1 cellular context compared by ENCODE assay signal in the genomic region with DNA sequence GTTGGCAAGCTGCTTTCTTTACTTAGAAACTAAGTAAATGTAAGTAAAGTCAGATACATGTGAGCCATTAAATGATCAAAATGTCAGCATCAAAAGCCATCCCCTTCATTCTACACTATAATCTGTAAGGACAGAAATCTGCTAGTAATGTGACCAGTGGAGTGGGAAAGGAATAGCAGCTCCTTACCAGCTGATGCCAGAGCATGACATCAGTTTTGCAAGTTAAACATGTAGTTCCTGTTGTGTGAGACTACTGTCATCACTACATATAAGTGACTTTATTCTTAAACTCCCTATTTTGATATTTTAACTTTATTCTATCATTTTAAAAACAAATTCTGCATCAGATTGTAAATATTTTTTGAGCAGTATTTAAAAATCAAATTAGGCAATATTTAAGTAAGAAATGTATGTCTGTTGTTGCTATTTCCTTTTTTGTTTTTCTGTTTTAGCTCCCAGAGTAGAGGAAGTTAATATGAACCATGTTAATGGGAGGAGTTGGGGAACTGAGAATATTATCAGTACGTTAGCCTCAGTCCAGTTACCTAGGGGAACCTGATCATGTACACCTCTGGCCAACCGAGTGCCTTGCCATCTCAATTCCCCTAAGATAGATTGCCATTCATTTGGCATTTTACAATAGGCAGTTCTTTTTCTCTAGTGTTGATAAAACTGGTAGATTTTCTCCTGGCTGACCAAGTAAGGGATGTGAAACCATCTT.
TF ChIP-seq lines count a peak whose summit lies in the region.

No MANE protein-coding gene starts in this region.

TF ChIP-seq in IMR-90, 13 proteins besides CTCF, POLR2A, EP300 and RAD21:
- no peak for TF ChIP-seq BHLHE40 (IDR thresholded peaks at IDR 0.05; ENCODE audit: low read depth, low read length)
- TF ChIP-seq FOS (IDR thresholded peaks at IDR 0.05; ENCODE audit: low read depth, low read length) = no peak
- no peak for TF ChIP-seq NFE2L2 (IDR thresholded peaks at IDR 0.05; ENCODE audit: low read depth, low read length)
- TF ChIP-seq CEBPB (IDR thresholded peaks at IDR 0.05; ENCODE audit: low read depth, low read length) = no peak
- TF ChIP-seq RCOR1 (IDR thresholded peaks at IDR 0.05; ENCODE audit: insufficient replicate concordance, low read length) = no peak
- TF ChIP-seq RFX5 (IDR thresholded peaks at IDR 0.05; ENCODE audit: low read depth, low read length) = no peak
TF ChIP-seq in IMR-90: peak in this region for 0.
